ENCODE assay signal across 8 cellular contexts in genomic region chr7:129611246-129612111, GRCh38. TPM values are rescaled to one million over a fixed set of nuclear protein-coding genes. Genes with fewer than 3 reads are reported as not detected.
DNase-seq lines count a peak whose midpoint lies in the region; ATAC-seq and TF ChIP-seq lines count a peak whose summit lies in the region.

Gene NRF1 (plus strand): TSS chr7:129611720. CDS start chr7:129657352, 45,632 bp downstream.

- H3K9me3 Mint-ChIP-seq in Calu3 (ENCODE audit: low read depth, unreplicated experiment) = no peaks in the 10 kb centered on the region

- peak; percentile 59 for ATAC-seq in GM21360 (IDR thresholded peaks at IDR 0.05; ENCODE audit: unreplicated experiment)

- H3K4me2 ChIP-seq in OCI-LY3 (ENCODE audit: low read length) = peak within 1 kb of the TSS; percentile 95

- H3K4me1 ChIP-seq in HUES48 (ENCODE audit: control insufficient read depth, insufficient read depth, low read length) = peaks cover 16% of the 10 kb centered on the region
- peaks cover 45% of the 10 kb centered on the region for H3K4me1 ChIP-seq in OCI-LY3 (ENCODE audit: low read length)

- H3K27ac ChIP-seq in HUES48 (ENCODE audit: low read depth, low read length) = peak within 1 kb of the TSS; percentile 99
- H3K27ac ChIP-seq in OCI-LY3 (ENCODE audit: low read length) = peak within 1 kb of the TSS; percentile 69
- peak within 1 kb of the TSS; percentile 88 for H3K27ac ChIP-seq in epithelial cell of prostate

- H3K36me3 Mint-ChIP-seq in Calu3 (ENCODE audit: insufficient read depth, unreplicated experiment) = peaks cover 45% of the 10 kb centered on the region

- H3K27me3 ChIP-seq in HUES48 (ENCODE audit: control insufficient read depth, insufficient read depth, low read length) (no peaks in the 10 kb centered on the region), OCI-LY3 (ENCODE audit: low read depth, low read length) (no peaks in the 10 kb centered on the region)

- H3K4me3 ChIP-seq in HUES48 (ENCODE audit: low read depth, low read length) = peak within 1 kb of the TSS; percentile 85
- peak within 1 kb of the TSS; percentile 91 for H3K4me3 ChIP-seq in OCI-LY3 (ENCODE audit: low read length)

- H3K9ac ChIP-seq in HUES48 (ENCODE audit: low read depth, low read length) (peak within 1 kb of the TSS; percentile 98), OCI-LY3 (ENCODE audit: low read length) (peak within 1 kb of the TSS; percentile 96)

- peaks cover 20% of the 10 kb centered on the region for H3K4me1 Mint-ChIP-seq in Calu3 (ENCODE audit: low read depth, unreplicated experiment)

- H3K4me3 Mint-ChIP-seq in Calu3 (ENCODE audit: low read depth, unreplicated experiment) = peak within 1 kb of the TSS; percentile 95

- peak within 1 kb of the TSS; percentile 80 for H2AFZ ChIP-seq in OCI-LY3 (ENCODE audit: low read depth, low read length)

- peaks cover 71% of the 10 kb centered on the region for H3K79me2 ChIP-seq in OCI-LY3 (ENCODE audit: low read length)

- H3K27me3 Mint-ChIP-seq in Calu3 (ENCODE audit: unreplicated experiment) = no peaks in the 10 kb centered on the region

- TF ChIP-seq CTCF in Calu3 (IDR thresholded peaks at IDR 0.05; ENCODE audit: unreplicated experiment) (no peak), OCI-LY3 (IDR thresholded peaks at IDR 0.05; ENCODE audit: low read depth, low read length) (0 out of 2 replicates have a peak, but pooled peaks have one; percentile 4)

- BruUV-seq in Calu3 (replicated peaks; lab: Mats Ljungman, UMichigan) = TSS peak; percentile 58

- peaks cover 37% of the 10 kb centered on the region for H4K20me1 ChIP-seq in OCI-LY3 (ENCODE audit: insufficient read depth, low read length)

- H3K36me3 ChIP-seq in HUES48 (ENCODE audit: control insufficient read depth, insufficient read depth, low read length) (peaks cover 23% of the 10 kb centered on the region), OCI-LY3 (replicated peaks; ENCODE audit: low read depth, low read length) (peaks cover 31% of the 10 kb centered on the region)

- H3K9me3 ChIP-seq in HUES48 (ENCODE audit: control insufficient read depth, insufficient read depth, low read length) = no peaks in the 10 kb centered on the region
- no peaks in the 10 kb centered on the region for H3K9me3 ChIP-seq in OCI-LY3 (ENCODE audit: insufficient read depth, low read length)

- intact Hi-C loops in Calu3 (cut with micrococcal nuclease; ENCODE audit: unreplicated experiment) = loop anchor here (1.0 kb wide), 1 partner anchor 24 kb away; no protein-coding TSS in a partner anchor

- H3K27ac Mint-ChIP-seq in Calu3 (ENCODE audit: unreplicated experiment) = peak within 1 kb of the TSS; percentile 85

- CTCF ChIA-PET in Calu3 (lab: Charles Lee) = interaction anchor here (1.2 kb wide), 1 partner anchor 243 kb away, joined by 4 read pairs; no protein-coding TSS in a partner anchor

- peak; percentile 95 for DNase-seq in Calu3
- peak; percentile 90 for DNase-seq in activated T-cell treated with anti-CD3 and anti-CD28 coated beads for 24 hours (ENCODE audit: low read depth)
- DNase-seq in epithelial cell of prostate (ENCODE audit: low read depth, low spot score) = peak; percentile 60
- DNase-seq in mucosa of gallbladder (ENCODE audit: low spot score) = peak; percentile 90
- DNase-seq in stimulated activated CD8-positive, alpha-beta memory T cell treated with anti-CD3 and anti-CD28 coated beads, Interleukin-4, amount 100 ng/mL, for 24 hours (ENCODE audit: low read depth) = peak; percentile 91

RNA-seq across cellular contexts. Expression of gene NRF1, which starts in this region (rescaled TPM):
- total RNA-seq in Calu3 (2022) = 17.6 and 22.1 TPM in 2 replicates
- total RNA-seq in mucosa of gallbladder = 16.4 TPM

Comparison
In these comparisons a context has a peak if more than half of its experiments do, and no peak if none do; other contexts are left out.
1. Peak in every context shown above with its lines: DNase-seq, ATAC-seq, H3K4me3 ChIP-seq and H3K27ac ChIP-seq.